In the genomic region with DNA sequence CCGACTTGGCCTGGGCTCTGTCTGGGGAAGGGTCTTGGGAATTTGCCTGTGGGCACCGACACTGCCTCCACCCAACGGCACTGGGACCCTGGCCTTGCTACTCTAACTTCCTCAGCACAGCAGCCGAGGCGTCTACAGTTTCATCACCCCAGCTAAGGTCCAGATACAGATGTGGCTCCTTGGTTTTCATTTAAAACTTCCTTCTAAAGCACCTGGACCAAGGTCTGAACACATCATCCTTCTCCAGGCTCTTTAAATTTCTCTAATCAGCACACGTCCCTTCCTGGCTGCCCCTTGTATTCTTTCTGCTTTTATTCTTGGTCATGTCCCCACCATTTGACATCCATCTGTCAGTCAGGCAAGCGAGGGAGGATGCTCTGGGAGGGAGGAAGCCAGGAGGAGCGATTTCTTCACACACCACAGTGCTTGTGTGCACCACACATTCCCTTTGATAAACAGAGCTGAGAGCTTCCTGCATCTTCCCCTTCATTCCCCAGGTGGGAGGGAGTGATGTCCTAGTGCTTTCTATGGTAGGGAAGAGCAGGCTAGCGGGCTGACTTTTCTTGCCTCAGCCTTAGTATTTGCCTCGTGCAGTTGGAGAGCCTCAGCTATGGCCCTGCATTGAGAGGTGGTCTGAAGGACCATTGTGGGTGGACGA, we compare ENCODE assay signal across 13 cellular contexts. TPM values are rescaled to one million over a fixed set of nuclear protein-coding genes. Genes with fewer than 3 reads are reported as not detected.
DNase-seq lines count a peak whose midpoint lies in the region; ATAC-seq, FAIRE-seq and TF ChIP-seq lines count a peak whose summit lies in the region.
"Had no signal": no experiment of that assay in that cellular context is flagged by ENCODE, and none has a peak within 500 bp of the region (broad histone marks: within the 10 kb centered on the region; RNA-seq: fewer than 3 reads in every experiment).

No MANE protein-coding gene starts in this region.

- H3K9me3 Mint-ChIP-seq in GM23338: no peaks in the 10 kb centered on the region
- H3K9me3 Mint-ChIP-seq in central memory CD8-positive, alpha-beta T cell: no peaks in the 10 kb centered on the region
- H3K9me3 Mint-ChIP-seq in nephron: no peaks in the 10 kb centered on the region

- intact Hi-C loops in dorsolateral prefrontal cortex (cut with DNase I): loop anchor here in 1 of 2 donors (10.0 kb wide), 1 partner anchor 207 kb away; the partner anchor contains the start of gene LCLAT1

- no peaks in the 10 kb centered on the region for H3F3A ChIP-seq in GM23338 (replicated peaks; ENCODE audit: low read depth)

- no peak for TF ChIP-seq POLR2A in A549 (IDR thresholded peaks at IDR 0.05; ENCODE audit: low read length)

- POLR2A ChIA-PET in A549 (lab: Yijun Ruan, JAX): interaction anchor here (1.3 to 1.4 kb wide), 2 partner anchors 73 to 208 kb away, joined by 3 to 7 read pairs; no protein-coding TSS in a partner anchor

- H3K4me1 Mint-ChIP-seq in GM23338: peaks cover 21% of the 10 kb centered on the region
- peaks cover 80% of the 10 kb centered on the region for H3K4me1 Mint-ChIP-seq in central memory CD8-positive, alpha-beta T cell
- peaks cover 54% of the 10 kb centered on the region for H3K4me1 Mint-ChIP-seq in nephron

- no peak for FAIRE-seq in A549 (lab: Jason Lieb, UNC)
- FAIRE-seq: keratinocyte had no signal

- peaks cover 8% of the 10 kb centered on the region; the same call in 1 of the 2 replicates for H4K20me1 ChIP-seq in GM23338 (replicated peaks; ENCODE audit: insufficient read depth)

- CTCF ChIA-PET in A549 (lab: Yijun Ruan, JAX): interaction anchor here (0.6 to 10.4 kb wide), 18 partner anchors 9 to 478 kb away, joined by 3 to 135 read pairs (median 5); no protein-coding TSS in a partner anchor

- 83% methylated on average over 11 of the region's 11 CpGs for WGBS in A549 (ENCODE audit: missing lambda C conversion rate)

- H3K27ac ChIP-seq in A549 (peak overlapping the region in 1 of 2 experiments; percentile 92; a peak in 3 of 6 replicates), GM23338 (ENCODE audit: low read depth) (no peak overlapping the region), dorsolateral prefrontal cortex (peak overlapping the region in 13 of 59 donors; percentile 1 to 61 (median 39))
- H3K27ac ChIP-seq: prostate gland had no signal

- no peaks in the 10 kb centered on the region; the same call in 1 of the 2 replicates for H3K36me3 ChIP-seq in GM23338 (ENCODE audit: insufficient read depth)
- H3K36me3 ChIP-seq: prostate gland had no signal

- H3K27ac Mint-ChIP-seq in GM23338: no peak overlapping the region
- H3K27ac Mint-ChIP-seq in central memory CD8-positive, alpha-beta T cell (ENCODE audit: low read depth): peak overlapping the region; percentile 66
- peak overlapping the region; percentile 8 to 15 (median 12) for H3K27ac Mint-ChIP-seq in nephron

- H3K9me2 ChIP-seq in GM23338 (ENCODE audit: insufficient read depth): no peaks in the 10 kb centered on the region

- peaks cover 97% of the 10 kb centered on the region for H3K4me1 ChIP-seq in A549
- H3K4me1 ChIP-seq in GM23338 (ENCODE audit: insufficient read depth): peaks cover 11% of the 10 kb centered on the region
- H3K4me1 ChIP-seq: prostate gland had no signal

- no peak for TF ChIP-seq EP300 in A549 (IDR thresholded peaks at IDR 0.05)

- ATAC-seq in A549 (peak in 1 of 2 experiments; percentile 11; a peak in 3 of 6 replicates), GM23338 (peak; percentile 23)
- no peak for ATAC-seq in central memory CD8-positive, alpha-beta T cell (replicated peaks; ENCODE audit: extremely low read depth, poor library complexity, severe bottlenecking)

- H3K4me3 Mint-ChIP-seq in GM23338: no peak overlapping the region
- H3K4me3 Mint-ChIP-seq in central memory CD8-positive, alpha-beta T cell: peak overlapping the region; percentile 84
- no peak overlapping the region for H3K4me3 Mint-ChIP-seq in nephron

- H3K36me3 Mint-ChIP-seq in GM23338 (ENCODE audit: low read depth) (peaks cover 7% of the 10 kb centered on the region; the same call in 1 of the 3 replicates), nephron (ENCODE audit: low read depth) (peaks cover 77% of the 10 kb centered on the region)
- H3K36me3 Mint-ChIP-seq in central memory CD8-positive, alpha-beta T cell (ENCODE audit: insufficient read depth): peaks cover 65% of the 10 kb centered on the region

- DNase-seq in A549 (ENCODE audit: low read depth in 1 of 2, low spot score in 1 of 2): no peak
- DNase-seq in GM23338 (ENCODE audit: low spot score): peak; percentile 32
- DNase-seq in central memory CD8-positive, alpha-beta T cell (ENCODE audit: low spot score in 2 of 2): no peak
- DNase-seq in NCI-H526 (lab: John Stamatoyannopoulos, UW): no peak
- no peak for DNase-seq in A172 (ENCODE audit: low spot score)
- DNase-seq in NCI-H2081 (lab: John Stamatoyannopoulos, UW): no peak
- DNase-seq in dorsolateral prefrontal cortex: no peak
- DNase-seq: caudate nucleus, NCI-H524 treated with DMSO at 0.1 percent for 48 hours, SIG-M5 had no signal

- H3K4me2 ChIP-seq in A549: peak overlapping the region; percentile 83; the same call in 2 of the 3 replicates
- no peak overlapping the region for H3K4me2 ChIP-seq in GM23338

- no peak for TF ChIP-seq CTCF in A549 (IDR thresholded peaks at IDR 0.05)
- no peak for TF ChIP-seq CTCF in GM23338 (conservative IDR thresholded peaks at IDR 0.05; ENCODE audit: low read depth in 2 of 2)
- no peak for TF ChIP-seq CTCF in nephron (IDR thresholded peaks at IDR 0.05; ENCODE audit: unreplicated experiment in 3 of 3)
- no peak for TF ChIP-seq CTCF in dorsolateral prefrontal cortex (IDR thresholded peaks at IDR 0.05 in 54 of 56, conservative IDR thresholded peaks at IDR 0.05 in 2 of 56; ENCODE audit: low read depth in 1 of 56, partially characterized antibody in 56 of 56)

- H3K9me3 ChIP-seq in A549: no peaks in the 10 kb centered on the region
- H3K9me3 ChIP-seq: prostate gland had no signal

- peaks cover 30% of the 10 kb centered on the region for H3K79me2 ChIP-seq in GM23338 (replicated peaks; ENCODE audit: insufficient read depth)

- H3K27me3 ChIP-seq in GM23338 (ENCODE audit: insufficient read depth) (peaks cover 8% of the 10 kb centered on the region), dorsolateral prefrontal cortex (peaks cover 0 to 7% (median 0%) of the 10 kb centered on the region in 45 donors)

- TF ChIP-seq RAD21 in A549 (conservative IDR thresholded peaks at IDR 0.05 in 1 of 2, IDR thresholded peaks at IDR 0.05 in 1 of 2): no peak

- H2AFZ ChIP-seq in GM23338: no peak overlapping the region

- H3K4me3 ChIP-seq in A549 (no peak overlapping the region), GM23338 (no peak overlapping the region), dorsolateral prefrontal cortex (no peak overlapping the region)
- H3K4me3 ChIP-seq: prostate gland had no signal

- H3K27me3 Mint-ChIP-seq in GM23338 (ENCODE audit: insufficient read depth, low read depth, poor library complexity): peaks cover 9% of the 10 kb centered on the region
- H3K27me3 Mint-ChIP-seq in central memory CD8-positive, alpha-beta T cell: no peaks in the 10 kb centered on the region
- H3K27me3 Mint-ChIP-seq in nephron (ENCODE audit: low read depth): no peaks in the 10 kb centered on the region

TF ChIP-seq in A549, 52 proteins besides CTCF, POLR2A, EP300 and RAD21 (continues in another document):
- TF ChIP-seq CHD2 (IDR thresholded peaks at IDR 0.05; ENCODE audit: low read length, partially characterized antibody) (no peak), ZFP36 (IDR thresholded peaks at IDR 0.05; ENCODE audit: borderline replicate concordance, partially characterized antibody) (no peak), HES2 (IDR thresholded peaks at IDR 0.05) (no peak), RCOR1 (IDR thresholded peaks at IDR 0.05; ENCODE audit: low read depth, low read length) (no peak), ZSCAN20 (CRISPR knock-in tag; IDR thresholded peaks at IDR 0.05) (no peak), TP53 (CRISPR knock-in tag; IDR thresholded peaks at IDR 0.05) (no peak), ESRRA (IDR thresholded peaks at IDR 0.05; ENCODE audit: borderline replicate concordance, low read length) (no peak), HEYL (CRISPR knock-in tag; IDR thresholded peaks at IDR 0.05) (no peak), FOSL2 (IDR thresholded peaks at IDR 0.05) (no peak), FOSL2 (CRISPR knock-in tag; IDR thresholded peaks at IDR 0.05) (no peak), EHF (CRISPR knock-in tag; IDR thresholded peaks at IDR 0.05) (no peak)

TF ChIP-seq in GM23338, 12 proteins besides CTCF, POLR2A, EP300 and RAD21:
- TF ChIP-seq NANOG (IDR thresholded peaks at IDR 0.05; ENCODE audit: borderline replicate concordance) (no peak), EZH2phosphoT487 (IDR thresholded peaks at IDR 0.05; ENCODE audit: unreplicated experiment) (no peak), CREB1 (CRISPR knock-in tag; IDR thresholded peaks at IDR 0.05; ENCODE audit: low read depth) (no peak), ZNF331 (CRISPR knock-in tag; IDR thresholded peaks at IDR 0.05; ENCODE audit: low read depth) (no peak)

RNA-seq across cellular contexts. Expression of gene LBH, which starts 6.9 kb away (rescaled TPM):
- polyA plus RNA-seq in A549 (2011; rRNA removed) (149 and 163 TPM in 2 replicates), A549 (2017; fragmentation: RNase III; extraction: RNeasy Plus Mini Kit Qiagen cat#74134 plus additional on column Dnase treatment) (197 to 273 TPM (median 216 TPM) in 3 replicates), GM23338 (2016; fragmentation: Nextera tagmentation; extraction: Ambion mirVana) (17.5 and 21.1 TPM in 2 replicates)
- polyA plus RNA-seq in A549 (2012; cell fraction: cytosol; rRNA removed): 174 and 289 TPM in 2 replicates
- polyA plus RNA-seq in A549 (2012; cell fraction: nucleus; rRNA removed): 195 and 198 TPM in 2 replicates
- polyA minus RNA-seq in A549 (2011; rRNA and poly(A)+ RNA removed): 226 and 241 TPM in 2 replicates
- 21.0 and 30.3 TPM in 2 replicates for total RNA-seq in GM23338 (2014; rRNA removed; shearing (Covaris generic))
- total RNA-seq in A172 (2014; rRNA removed; shearing (Covaris generic)): 87.4 and 182 TPM in 2 replicates
- total RNA-seq in dorsolateral prefrontal cortex: 10 to 100 TPM in 44 of 120 experiments, 1 to 10 TPM in 76; 3.1 to 35.3 (median 8.7) TPM
